Comparison of ENCODE assay signal across 11 cellular contexts in the genomic region with DNA sequence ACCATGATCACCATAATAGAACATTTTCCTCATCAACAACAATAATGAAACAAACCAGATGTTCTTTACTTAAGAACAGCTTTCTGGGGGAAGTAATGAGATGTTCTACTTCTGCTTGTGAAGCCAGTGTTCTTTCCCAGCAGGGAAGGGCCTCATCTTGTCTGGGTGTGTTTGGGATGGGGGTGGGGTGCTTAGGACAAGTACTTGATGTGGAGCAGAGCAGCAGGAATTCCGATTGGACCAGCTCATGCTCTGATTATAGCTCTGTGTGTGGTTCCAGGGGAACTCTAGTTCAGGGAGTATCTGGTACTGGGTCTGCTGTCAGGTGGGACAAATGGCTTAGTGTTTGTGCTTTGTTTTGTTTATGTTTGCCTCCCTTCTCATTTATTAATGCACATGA.
DNase-seq lines count a peak whose midpoint lies in the region; ATAC-seq and TF ChIP-seq lines count a peak whose summit lies in the region.
"Had no signal": no experiment of that assay in that cellular context is flagged by ENCODE, and none has a peak within 500 bp of the region (broad histone marks: within the 10 kb centered on the region; RNA-seq: fewer than 3 reads in every experiment).

No MANE protein-coding gene starts in this region.

- BruUV-seq in A673 (replicated peaks; lab: Mats Ljungman, UMichigan): no TSS peak

- H3K27ac ChIP-seq in A673 (ENCODE audit: low read depth, low read length, poor library complexity, severe bottlenecking) (no peak overlapping the region), fibroblast of lung (ENCODE audit: insufficient read depth, low read length) (peak overlapping the region; percentile 23), mesodermal cell (ENCODE audit: low read depth, low read length, severe bottlenecking) (peak overlapping the region; percentile 68)
- H3K27ac ChIP-seq: BLaER1 treated with 17β-estradiol and CSF1 and Interleukin-3, amounts not matched to agents 10 nM and 100 nM had no signal

- H3K27me3 ChIP-seq in A673 (replicated peaks; ENCODE audit: insufficient read depth, low read depth, low read length, poor library complexity) (no peaks in the 10 kb centered on the region), fibroblast of lung (ENCODE audit: control insufficient read depth, insufficient read depth, low read length) (no peaks in the 10 kb centered on the region)
- H3K27me3 ChIP-seq: BLaER1 treated with 17β-estradiol and CSF1 and Interleukin-3, amounts not matched to agents 10 nM and 100 nM had no signal

- no peak for ATAC-seq in GM18873 (IDR thresholded peaks at IDR 0.05; ENCODE audit: low FRiP score, unreplicated experiment)
- no peak for ATAC-seq in natural killer cell treated with Interleukin-12 subunit alpha and Interleukin-12 subunit beta and Interleukin-15 and Interleukin-18, amount 100 ng/mL, for 72 hours

- no peaks in the 10 kb centered on the region for H3K4me1 ChIP-seq in A673 (ENCODE audit: insufficient read depth, low read length, poor library complexity, severe bottlenecking)
- H3K4me1 ChIP-seq in fibroblast of lung (ENCODE audit: control insufficient read depth, extremely low read depth, insufficient read depth, low read length): peaks cover 4% of the 10 kb centered on the region
- H3K4me1 ChIP-seq in mesodermal cell (ENCODE audit: control insufficient read depth, insufficient read depth, low read length, poor library complexity, severe bottlenecking): peaks cover 34% of the 10 kb centered on the region

- no peak overlapping the region for H3K27ac Mint-ChIP-seq in natural killer cell treated with Interleukin-12 subunit alpha and Interleukin-12 subunit beta and Interleukin-15 and Interleukin-18, amount 100 ng/mL, for 72 hours

- CTCF ChIA-PET in A673 (lab: Charles Lee): no interaction called here

- H2AFZ ChIP-seq in fibroblast of lung (ENCODE audit: low read length): peak overlapping the region; percentile 52

- H3K9me3 ChIP-seq in A673 (ENCODE audit: low read depth, low read length, poor library complexity, severe bottlenecking) (no peaks in the 10 kb centered on the region), fibroblast of lung (ENCODE audit: control insufficient read depth, insufficient read depth, low read depth, low read length) (no peaks in the 10 kb centered on the region), mesodermal cell (ENCODE audit: control insufficient read depth, low read length) (peaks cover 3% of the 10 kb centered on the region)

- no peak overlapping the region for H3K4me3 Mint-ChIP-seq in natural killer cell treated with Interleukin-12 subunit alpha and Interleukin-12 subunit beta and Interleukin-15 and Interleukin-18, amount 100 ng/mL, for 72 hours

- no peaks in the 10 kb centered on the region for H3K27me3 Mint-ChIP-seq in natural killer cell treated with Interleukin-12 subunit alpha and Interleukin-12 subunit beta and Interleukin-15 and Interleukin-18, amount 100 ng/mL, for 72 hours

- peaks cover 17 to 21% of the 10 kb centered on the region in 2 donors for H3K4me1 Mint-ChIP-seq in natural killer cell treated with Interleukin-12 subunit alpha and Interleukin-12 subunit beta and Interleukin-15 and Interleukin-18, amount 100 ng/mL, for 72 hours (ENCODE audit: low read depth in 2 of 2)

- no peaks in the 10 kb centered on the region for H3K36me3 Mint-ChIP-seq in natural killer cell treated with Interleukin-12 subunit alpha and Interleukin-12 subunit beta and Interleukin-15 and Interleukin-18, amount 100 ng/mL, for 72 hours

- POLR2A ChIA-PET in A673 (lab: Charles Lee; ENCODE audit: low non-redundant PET): no interaction called here

- intact Hi-C loops in A673 (cut with micrococcal nuclease; ENCODE audit: unreplicated experiment): no loop called here

- no peaks in the 10 kb centered on the region for H3K79me2 ChIP-seq in fibroblast of lung (ENCODE audit: control insufficient read depth, insufficient read depth, low read length)

- H3K36me3 ChIP-seq in A673 (ENCODE audit: insufficient read depth, low read length, poor library complexity, severe bottlenecking) (no peaks in the 10 kb centered on the region), fibroblast of lung (ENCODE audit: control insufficient read depth, insufficient read depth, low read length) (no peaks in the 10 kb centered on the region), mesodermal cell (ENCODE audit: control insufficient read depth, insufficient read depth, low read length) (no peaks in the 10 kb centered on the region)

- DNase-seq in A673 (ENCODE audit: low spot score) (peak; percentile 19), NCI-H2171 treated with DMSO at 0.1 percent for 48 hours (lab: John Stamatoyannopoulos, UW) (peak; percentile 61), fibroblast of lung (ENCODE audit: low read depth in 2 of 2) (peak; percentile 78 to 98), HuH-7 (ENCODE audit: low spot score) (no peak), UCSD-AML1 (lab: John Stamatoyannopoulos, UW; ENCODE audit: unreplicated experiment) (no peak)
- DNase-seq in natural killer cell treated with Interleukin-12 subunit alpha and Interleukin-12 subunit beta and Interleukin-15 and Interleukin-18, amount 100 ng/mL, for 72 hours (ENCODE audit: low spot score): no peak
- DNase-seq: activated T-cell treated with anti-CD3 and anti-CD28 coated beads, Interleukin-2, amount 50 U/mL, for 1 hour; foreskin melanocyte had no signal

- H3K4me3 ChIP-seq in A673 (ENCODE audit: low read depth, low read length, poor library complexity, severe bottlenecking) (no peak overlapping the region), fibroblast of lung (replicated peaks in 1 of 4; ENCODE audit: control extremely low read depth in 1 of 4, insufficient read depth in 1 of 4, low read depth in 3 of 4, low read length in 4 of 4) (peak overlapping the region in 1 of 4 experiments; percentile 13), mesodermal cell (ENCODE audit: extremely low read depth, insufficient read depth, low read length, poor library complexity, severe bottlenecking) (no peak overlapping the region)
- H3K4me3 ChIP-seq: BLaER1 treated with 17β-estradiol and CSF1 and Interleukin-3, amounts not matched to agents 10 nM and 100 nM had no signal

- no peaks in the 10 kb centered on the region for H4K20me1 ChIP-seq in fibroblast of lung (ENCODE audit: control insufficient read depth, extremely low read depth, insufficient read depth, low read length)

- peak overlapping the region; percentile 60 for H3K4me2 ChIP-seq in fibroblast of lung (ENCODE audit: extremely low read depth, insufficient read depth, low read length)

- WGBS in mesodermal cell (ENCODE audit: insufficient coverage in 2 of 2), 2 experiments: 14% methylated on average over 1 of the region's 1 CpG; no CpG with 5 or more reads in 1 of the 2 experiments

- TF ChIP-seq CTCF in A673 (conservative IDR thresholded peaks at IDR 0.05; ENCODE audit: low read depth, low read length): no peak
- TF ChIP-seq CTCF in fibroblast of lung (conservative IDR thresholded peaks at IDR 0.05 in 1 of 2, IDR thresholded peaks at IDR 0.05 in 1 of 2; ENCODE audit: low read depth in 1 of 2, low read length in 2 of 2): no peak

- H3K9ac ChIP-seq in fibroblast of lung (ENCODE audit: insufficient read depth, low read length): no peak overlapping the region
- H3K9ac ChIP-seq: BLaER1 treated with 17β-estradiol and CSF1 and Interleukin-3, amounts not matched to agents 10 nM and 100 nM had no signal

- H3K9me3 Mint-ChIP-seq in natural killer cell treated with Interleukin-12 subunit alpha and Interleukin-12 subunit beta and Interleukin-15 and Interleukin-18, amount 100 ng/mL, for 72 hours: no peaks in the 10 kb centered on the region

Comparison
In these comparisons a context has a peak if more than half of its experiments do, and no peak if none do; other contexts are left out.
1. DNase-seq: peak in A673 (single experiment), NCI-H2171 treated with DMSO at 0.1 percent for 48 hours (single experiment) and fibroblast of lung (2 of 2); none in HuH-7 (single experiment), UCSD-AML1 (single experiment) and natural killer cell treated with Interleukin-12 subunit alpha and Interleukin-12 subunit beta and Interleukin-15 and Interleukin-18, amount 100 ng/mL, for 72 hours (single experiment).